16 cellular contexts compared by ENCODE assay signal in genomic region chr3:126714296-126714900, GRCh38.
"Had no signal": no experiment of that assay in that cellular context is flagged by ENCODE, and none has a peak within 500 bp of the region (broad histone marks: within the 10 kb centered on the region; RNA-seq: fewer than 3 reads in every experiment).

No MANE protein-coding gene starts in this region.

- H3K4me1 ChIP-seq: adrenal gland, lower lobe of right lung, parathyroid adenoma, tibial artery had no signal

- H3K27me3 Mint-ChIP-seq: activated naive CD4-positive, alpha-beta T cell treated with anti-CD3 and anti-CD28 coated beads, Interleukin-2, amount 50 U/mL, for 24 hours; stimulated activated naive B cell treated with anti-CD40 and anti-IgM and Interleukin-4, amounts not matched to agents 10 μg/mL and 1 μg/mL and 100 μg/mL, for 72 hours; T-cell had no signal

- H3K36me3 ChIP-seq: adrenal gland, lower lobe of right lung, neutrophil, tibial artery had no signal

- H3K27ac ChIP-seq: lower lobe of right lung, neutrophil, parathyroid adenoma, tibial artery had no signal

- DNase-seq: activated CD4-positive, alpha-beta T cell treated with anti-CD3 and anti-CD28 coated beads, Interleukin-2, amount 50 U/mL, for 1 hour; activated CD4-positive, CD25-positive, alpha-beta regulatory T cell treated with anti-CD3 and anti-CD28 coated beads, Interleukin-2, amount 50 U/mL, for 72 hours; activated gamma-delta T cell; activated T-cell treated with anti-CD3 and anti-CD28 coated beads, Interleukin-2, amount 50 U/mL, for 72 hours; adrenal gland; foreskin fibroblast; lower lobe of right lung; natural killer cell; stimulated activated naive B cell treated with anti-CD40 and anti-IgM and Interleukin-4, amounts not matched to agents 10 μg/mL and 1 μg/mL and 100 μg/mL, for 72 hours; T-cell; T1000; tibial artery had no signal

- H3K4me3 Mint-ChIP-seq: activated naive CD4-positive, alpha-beta T cell treated with anti-CD3 and anti-CD28 coated beads, Interleukin-2, amount 50 U/mL, for 24 hours; activated T-cell treated with anti-CD3 and anti-CD28 coated beads, Interleukin-2, amount 50 U/mL, for 72 hours; natural killer cell; stimulated activated naive B cell treated with anti-CD40 and anti-IgM and Interleukin-4, amounts not matched to agents 10 μg/mL and 1 μg/mL and 100 μg/mL, for 72 hours; T-cell had no signal

- H3K27me3 ChIP-seq: adrenal gland, neutrophil, tibial artery had no signal

- FAIRE-seq: keratinocyte had no signal

- H3K9me3 ChIP-seq: adrenal gland, lower lobe of right lung, neutrophil, tibial artery had no signal

- H3K4me3 ChIP-seq: adrenal gland, lower lobe of right lung, tibial artery had no signal

- H3K27ac Mint-ChIP-seq: activated naive CD4-positive, alpha-beta T cell treated with anti-CD3 and anti-CD28 coated beads, Interleukin-2, amount 50 U/mL, for 24 hours; activated T-cell treated with anti-CD3 and anti-CD28 coated beads, Interleukin-2, amount 50 U/mL, for 72 hours; natural killer cell; stimulated activated naive B cell treated with anti-CD40 and anti-IgM and Interleukin-4, amounts not matched to agents 10 μg/mL and 1 μg/mL and 100 μg/mL, for 72 hours; T-cell had no signal

- H3K36me3 Mint-ChIP-seq: natural killer cell had no signal

- H3K9me3 Mint-ChIP-seq: activated naive CD4-positive, alpha-beta T cell treated with anti-CD3 and anti-CD28 coated beads, Interleukin-2, amount 50 U/mL, for 24 hours; activated T-cell treated with anti-CD3 and anti-CD28 coated beads, Interleukin-2, amount 50 U/mL, for 72 hours; natural killer cell; stimulated activated naive B cell treated with anti-CD40 and anti-IgM and Interleukin-4, amounts not matched to agents 10 μg/mL and 1 μg/mL and 100 μg/mL, for 72 hours; T-cell had no signal
